In the genomic region with DNA sequence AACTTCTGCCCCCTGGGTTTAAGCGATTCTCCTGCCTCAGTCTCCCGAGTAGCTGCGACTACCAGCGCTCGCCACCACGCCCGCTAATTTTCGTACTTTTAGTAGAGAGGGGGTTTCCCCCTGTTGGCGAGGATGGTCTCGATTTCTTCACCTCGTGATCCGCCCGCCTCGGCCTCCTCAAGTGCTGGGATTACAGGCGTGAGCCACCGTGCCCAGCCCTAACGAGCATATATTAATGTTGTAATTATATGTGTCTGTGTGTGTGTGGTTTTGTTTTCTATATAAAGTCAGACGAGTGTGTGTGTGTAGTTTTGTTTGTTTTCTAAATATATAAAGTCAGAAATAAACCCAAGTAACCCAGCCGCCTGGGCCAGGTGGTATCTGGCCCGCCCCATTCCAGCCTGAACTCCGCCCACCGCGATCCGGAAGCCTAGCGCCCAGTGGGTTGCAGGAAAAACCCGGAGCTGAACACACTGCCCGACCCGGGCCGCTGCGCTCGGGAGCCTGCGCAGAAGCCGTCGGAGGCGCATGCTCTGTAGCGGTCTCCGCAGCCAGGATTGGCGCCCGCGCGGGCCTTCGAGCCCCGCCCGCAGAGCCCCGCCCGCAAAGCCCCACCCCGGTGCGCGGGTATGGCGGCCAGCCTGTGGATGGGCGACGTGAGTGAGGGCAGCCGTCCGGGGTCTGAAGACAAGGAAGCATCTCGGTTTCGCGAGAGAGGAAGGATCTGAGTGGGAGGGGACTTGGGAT, we compare ENCODE assay signal across 1 cellular context.
TF ChIP-seq lines count a peak whose summit lies in the region.

A gene (plus strand): TSS at position 604 of the 747 bp plus-strand sequence. CDS start 26 bp downstream, at position 630.

TF ChIP-seq in HepG2, 621 proteins besides CTCF, POLR2A, EP300 and RAD21 (continued from another document and continues in another):
- TF ChIP-seq, protein P1, sequence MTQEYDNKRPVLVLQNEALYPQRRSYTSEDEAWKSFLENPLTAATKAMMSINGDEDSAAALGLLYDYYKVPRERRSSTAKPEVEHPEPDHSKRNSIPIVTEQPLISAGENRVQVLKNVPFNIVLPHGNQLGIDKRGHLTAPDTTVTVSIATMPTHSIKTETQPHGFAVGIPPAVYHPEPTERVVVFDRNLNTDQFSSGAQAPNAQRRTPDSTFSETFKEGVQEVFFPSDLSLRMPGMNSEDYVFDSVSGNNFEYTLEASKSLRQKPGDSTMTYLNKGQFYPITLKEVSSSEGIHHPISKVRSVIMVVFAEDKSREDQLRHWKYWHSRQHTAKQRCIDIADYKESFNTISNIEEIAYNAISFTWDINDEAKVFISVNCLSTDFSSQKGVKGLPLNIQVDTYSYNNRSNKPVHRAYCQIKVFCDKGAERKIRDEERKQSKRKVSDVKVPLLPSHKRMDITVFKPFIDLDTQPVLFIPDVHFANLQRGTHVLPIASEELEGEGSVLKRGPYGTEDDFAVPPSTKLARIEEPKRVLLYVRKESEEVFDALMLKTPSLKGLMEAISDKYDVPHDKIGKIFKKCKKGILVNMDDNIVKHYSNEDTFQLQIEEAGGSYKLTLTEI (CRISPR knock-in tag; conservative IDR thresholded peaks at IDR 0.05) = no peak
- no peak for TF ChIP-seq TEAD2 (CRISPR knock-in tag; IDR thresholded peaks at IDR 0.05)
- TF ChIP-seq ZKSCAN8 (CRISPR knock-in tag; IDR thresholded peaks at IDR 0.05; ENCODE audit: borderline replicate concordance) = peak; percentile 30; the same call in 1 of the 2 replicates
- 0 out of 2 replicates have a peak, but pooled peaks have one; percentile 25 for TF ChIP-seq NCOR1 (IDR thresholded peaks at IDR 0.05; ENCODE audit: borderline replicate concordance, low read length)
- TF ChIP-seq ZNF510 (CRISPR knock-in tag; IDR thresholded peaks at IDR 0.05; ENCODE audit: low read depth) = no peak
- no peak for TF ChIP-seq ZFP36L2 (CRISPR knock-in tag; IDR thresholded peaks at IDR 0.05)
- no peak for TF ChIP-seq U2AF2 (IDR thresholded peaks at IDR 0.05; ENCODE audit: low read depth, low read length)
- TF ChIP-seq PCBP2 (optimal IDR thresholded peaks at IDR 0.05; ENCODE audit: low read depth, low read length, poor library complexity, severe bottlenecking) = no peak
- TF ChIP-seq SAP130 (CRISPR knock-in tag; IDR thresholded peaks at IDR 0.05; ENCODE audit: low read depth) = peak; percentile 79
- no peak for TF ChIP-seq ZNF839 (CRISPR knock-in tag; IDR thresholded peaks at IDR 0.05; ENCODE audit: borderline replicate concordance)
- peak; percentile 62; the same call in 1 of the 2 replicates for TF ChIP-seq ZNF431 (CRISPR knock-in tag; IDR thresholded peaks at IDR 0.05; ENCODE audit: borderline replicate concordance, low read depth)
- TF ChIP-seq, protein P2, sequence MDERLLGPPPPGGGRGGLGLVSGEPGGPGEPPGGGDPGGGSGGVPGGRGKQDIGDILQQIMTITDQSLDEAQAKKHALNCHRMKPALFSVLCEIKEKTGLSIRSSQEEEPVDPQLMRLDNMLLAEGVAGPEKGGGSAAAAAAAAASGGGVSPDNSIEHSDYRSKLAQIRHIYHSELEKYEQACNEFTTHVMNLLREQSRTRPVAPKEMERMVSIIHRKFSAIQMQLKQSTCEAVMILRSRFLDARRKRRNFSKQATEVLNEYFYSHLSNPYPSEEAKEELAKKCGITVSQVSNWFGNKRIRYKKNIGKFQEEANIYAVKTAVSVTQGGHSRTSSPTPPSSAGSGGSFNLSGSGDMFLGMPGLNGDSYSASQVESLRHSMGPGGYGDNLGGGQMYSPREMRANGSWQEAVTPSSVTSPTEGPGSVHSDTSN (CRISPR knock-in tag; IDR thresholded peaks at IDR 0.05) = no peak
- no peak for TF ChIP-seq ONECUT2 (CRISPR knock-in tag; IDR thresholded peaks at IDR 0.05)
- no peak for TF ChIP-seq PTBP1 (IDR thresholded peaks at IDR 0.05; ENCODE audit: low read depth, low read length, poor library complexity, severe bottlenecking)
- no peak for TF ChIP-seq RARG (CRISPR knock-in tag; IDR thresholded peaks at IDR 0.05; ENCODE audit: low read depth)
- no peak for TF ChIP-seq NR2F6 (IDR thresholded peaks at IDR 0.05)
- TF ChIP-seq NR2F6 (CRISPR knock-in tag; IDR thresholded peaks at IDR 0.05) = peak; percentile 42; the same call in 1 of the 2 replicates
- TF ChIP-seq, protein P3, sequence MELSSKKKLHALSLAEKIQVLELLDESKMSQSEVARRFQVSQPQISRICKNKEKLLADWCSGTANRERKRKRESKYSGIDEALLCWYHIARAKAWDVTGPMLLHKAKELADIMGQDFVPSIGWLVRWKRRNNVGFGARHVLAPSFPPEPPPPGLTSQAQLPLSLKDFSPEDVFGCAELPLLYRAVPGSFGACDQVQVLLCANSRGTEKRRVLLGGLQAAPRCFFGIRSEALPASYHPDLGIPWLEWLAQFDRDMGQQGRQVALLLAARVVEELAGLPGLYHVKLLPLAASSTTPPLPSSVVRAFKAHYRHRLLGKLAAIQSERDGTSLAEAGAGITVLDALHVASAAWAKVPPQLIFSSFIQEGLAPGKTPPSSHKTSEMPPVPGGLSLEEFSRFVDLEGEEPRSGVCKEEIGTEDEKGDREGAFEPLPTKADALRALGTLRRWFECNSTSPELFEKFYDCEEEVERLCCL (CRISPR knock-in tag; IDR thresholded peaks at IDR 0.05; ENCODE audit: borderline replicate concordance) = no peak
- TF ChIP-seq, protein P4, sequence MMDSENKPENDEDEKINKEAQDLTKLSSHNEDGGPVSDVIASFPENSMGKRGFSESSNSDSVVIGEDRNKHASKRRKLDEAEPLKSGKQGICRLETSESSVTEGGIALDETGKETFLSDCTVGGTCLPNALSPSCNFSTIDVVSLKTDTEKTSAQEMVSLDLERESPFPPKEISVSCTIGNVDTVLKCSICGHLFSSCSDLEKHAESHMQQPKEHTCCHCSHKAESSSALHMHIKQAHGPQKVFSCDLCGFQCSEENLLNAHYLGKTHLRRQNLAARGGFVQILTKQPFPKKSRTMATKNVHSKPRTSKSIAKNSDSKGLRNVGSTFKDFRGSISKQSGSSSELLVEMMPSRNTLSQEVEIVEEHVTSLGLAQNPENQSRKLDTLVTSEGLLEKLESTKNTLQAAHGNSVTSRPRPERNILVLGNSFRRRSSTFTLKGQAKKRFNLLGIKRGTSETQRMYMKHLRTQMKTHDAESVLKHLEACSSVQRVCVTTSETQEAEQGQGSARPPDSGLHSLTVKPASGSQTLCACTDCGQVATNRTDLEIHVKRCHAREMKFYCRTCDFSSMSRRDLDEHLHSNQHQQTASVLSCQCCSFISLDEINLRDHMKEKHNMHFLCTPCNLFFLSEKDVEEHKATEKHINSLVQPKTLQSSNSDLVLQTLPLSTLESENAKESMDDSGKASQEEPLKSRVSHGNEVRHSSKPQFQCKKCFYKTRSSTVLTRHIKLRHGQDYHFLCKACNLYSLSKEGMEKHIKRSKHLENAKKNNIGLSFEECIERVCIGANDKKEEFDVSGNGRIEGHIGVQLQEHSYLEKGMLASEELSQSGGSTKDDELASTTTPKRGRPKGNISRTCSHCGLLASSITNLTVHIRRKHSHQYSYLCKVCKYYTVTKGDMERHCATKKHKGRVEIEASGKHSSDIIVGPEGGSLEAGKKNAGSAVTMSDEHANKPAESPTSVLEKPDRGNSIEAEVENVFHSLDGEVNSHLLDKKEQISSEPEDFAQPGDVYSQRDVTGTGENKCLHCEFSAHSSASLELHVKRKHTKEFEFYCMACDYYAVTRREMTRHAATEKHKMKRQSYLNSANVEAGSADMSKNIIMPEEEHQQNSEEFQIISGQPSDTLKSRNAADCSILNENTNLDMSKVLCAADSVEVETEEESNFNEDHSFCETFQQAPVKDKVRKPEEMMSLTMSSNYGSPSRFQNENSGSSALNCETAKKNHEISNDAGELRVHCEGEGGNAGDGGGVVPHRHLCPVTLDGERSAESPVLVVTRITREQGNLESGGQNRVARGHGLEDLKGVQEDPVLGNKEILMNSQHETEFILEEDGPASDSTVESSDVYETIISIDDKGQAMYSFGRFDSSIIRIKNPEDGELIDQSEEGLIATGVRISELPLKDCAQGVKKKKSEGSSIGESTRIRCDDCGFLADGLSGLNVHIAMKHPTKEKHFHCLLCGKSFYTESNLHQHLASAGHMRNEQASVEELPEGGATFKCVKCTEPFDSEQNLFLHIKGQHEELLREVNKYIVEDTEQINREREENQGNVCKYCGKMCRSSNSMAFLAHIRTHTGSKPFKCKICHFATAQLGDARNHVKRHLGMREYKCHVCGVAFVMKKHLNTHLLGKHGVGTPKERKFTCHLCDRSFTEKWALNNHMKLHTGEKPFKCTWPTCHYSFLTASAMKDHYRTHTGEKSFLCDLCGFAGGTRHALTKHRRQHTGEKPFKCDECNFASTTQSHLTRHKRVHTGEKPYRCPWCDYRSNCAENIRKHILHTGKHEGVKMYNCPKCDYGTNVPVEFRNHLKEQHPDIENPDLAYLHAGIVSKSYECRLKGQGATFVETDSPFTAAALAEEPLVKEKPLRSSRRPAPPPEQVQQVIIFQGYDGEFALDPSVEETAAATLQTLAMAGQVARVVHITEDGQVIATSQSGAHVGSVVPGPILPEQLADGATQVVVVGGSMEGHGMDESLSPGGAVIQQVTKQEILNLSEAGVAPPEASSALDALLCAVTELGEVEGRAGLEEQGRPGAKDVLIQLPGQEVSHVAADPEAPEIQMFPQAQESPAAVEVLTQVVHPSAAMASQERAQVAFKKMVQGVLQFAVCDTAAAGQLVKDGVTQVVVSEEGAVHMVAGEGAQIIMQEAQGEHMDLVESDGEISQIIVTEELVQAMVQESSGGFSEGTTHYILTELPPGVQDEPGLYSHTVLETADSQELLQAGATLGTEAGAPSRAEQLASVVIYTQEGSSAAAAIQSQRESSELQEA (CRISPR knock-in tag; IDR thresholded peaks at IDR 0.05; ENCODE audit: not compliant biosample characterization) = no peak
- TF ChIP-seq, protein P5, sequence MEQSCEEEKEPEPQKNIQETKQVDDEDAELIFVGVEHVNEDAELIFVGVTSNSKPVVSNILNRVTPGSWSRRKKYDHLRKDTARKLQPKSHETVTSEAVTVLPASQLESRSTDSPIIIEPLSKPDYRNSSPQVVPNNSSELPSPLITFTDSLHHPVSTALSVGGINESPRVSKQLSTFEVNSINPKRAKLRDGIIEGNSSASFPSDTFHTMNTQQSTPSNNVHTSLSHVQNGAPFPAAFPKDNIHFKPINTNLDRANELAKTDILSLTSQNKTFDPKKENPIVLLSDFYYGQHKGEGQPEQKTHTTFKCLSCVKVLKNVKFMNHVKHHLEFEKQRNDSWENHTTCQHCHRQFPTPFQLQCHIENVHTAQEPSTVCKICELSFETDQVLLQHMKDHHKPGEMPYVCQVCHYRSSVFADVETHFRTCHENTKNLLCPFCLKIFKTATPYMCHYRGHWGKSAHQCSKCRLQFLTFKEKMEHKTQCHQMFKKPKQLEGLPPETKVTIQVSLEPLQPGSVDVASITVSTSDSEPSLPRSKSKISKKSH (CRISPR knock-in tag; IDR thresholded peaks at IDR 0.05; ENCODE audit: borderline replicate concordance) = no peak
- TF ChIP-seq ISX (CRISPR knock-in tag; conservative IDR thresholded peaks at IDR 0.05) = no peak
- TF ChIP-seq POGZ (CRISPR knock-in tag; IDR thresholded peaks at IDR 0.05) = peak; percentile 90
- TF ChIP-seq REPIN1 (CRISPR knock-in tag; IDR thresholded peaks at IDR 0.05; ENCODE audit: borderline replicate concordance, low read depth) = peak; percentile 84; the same call in 1 of the 2 replicates
- TF ChIP-seq, protein P6, sequence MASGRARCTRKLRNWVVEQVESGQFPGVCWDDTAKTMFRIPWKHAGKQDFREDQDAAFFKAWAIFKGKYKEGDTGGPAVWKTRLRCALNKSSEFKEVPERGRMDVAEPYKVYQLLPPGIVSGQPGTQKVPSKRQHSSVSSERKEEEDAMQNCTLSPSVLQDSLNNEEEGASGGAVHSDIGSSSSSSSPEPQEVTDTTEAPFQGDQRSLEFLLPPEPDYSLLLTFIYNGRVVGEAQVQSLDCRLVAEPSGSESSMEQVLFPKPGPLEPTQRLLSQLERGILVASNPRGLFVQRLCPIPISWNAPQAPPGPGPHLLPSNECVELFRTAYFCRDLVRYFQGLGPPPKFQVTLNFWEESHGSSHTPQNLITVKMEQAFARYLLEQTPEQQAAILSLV (CRISPR knock-in tag; IDR thresholded peaks at IDR 0.05; ENCODE audit: borderline replicate concordance) = no peak
- no peak for TF ChIP-seq KAT2B (IDR thresholded peaks at IDR 0.05; ENCODE audit: borderline replicate concordance, low read depth, low read length)
- TF ChIP-seq CAMTA2 (CRISPR knock-in tag; IDR thresholded peaks at IDR 0.05; ENCODE audit: borderline replicate concordance) = peak; percentile 67; the same call in 1 of the 2 replicates
- TF ChIP-seq, protein P7, sequence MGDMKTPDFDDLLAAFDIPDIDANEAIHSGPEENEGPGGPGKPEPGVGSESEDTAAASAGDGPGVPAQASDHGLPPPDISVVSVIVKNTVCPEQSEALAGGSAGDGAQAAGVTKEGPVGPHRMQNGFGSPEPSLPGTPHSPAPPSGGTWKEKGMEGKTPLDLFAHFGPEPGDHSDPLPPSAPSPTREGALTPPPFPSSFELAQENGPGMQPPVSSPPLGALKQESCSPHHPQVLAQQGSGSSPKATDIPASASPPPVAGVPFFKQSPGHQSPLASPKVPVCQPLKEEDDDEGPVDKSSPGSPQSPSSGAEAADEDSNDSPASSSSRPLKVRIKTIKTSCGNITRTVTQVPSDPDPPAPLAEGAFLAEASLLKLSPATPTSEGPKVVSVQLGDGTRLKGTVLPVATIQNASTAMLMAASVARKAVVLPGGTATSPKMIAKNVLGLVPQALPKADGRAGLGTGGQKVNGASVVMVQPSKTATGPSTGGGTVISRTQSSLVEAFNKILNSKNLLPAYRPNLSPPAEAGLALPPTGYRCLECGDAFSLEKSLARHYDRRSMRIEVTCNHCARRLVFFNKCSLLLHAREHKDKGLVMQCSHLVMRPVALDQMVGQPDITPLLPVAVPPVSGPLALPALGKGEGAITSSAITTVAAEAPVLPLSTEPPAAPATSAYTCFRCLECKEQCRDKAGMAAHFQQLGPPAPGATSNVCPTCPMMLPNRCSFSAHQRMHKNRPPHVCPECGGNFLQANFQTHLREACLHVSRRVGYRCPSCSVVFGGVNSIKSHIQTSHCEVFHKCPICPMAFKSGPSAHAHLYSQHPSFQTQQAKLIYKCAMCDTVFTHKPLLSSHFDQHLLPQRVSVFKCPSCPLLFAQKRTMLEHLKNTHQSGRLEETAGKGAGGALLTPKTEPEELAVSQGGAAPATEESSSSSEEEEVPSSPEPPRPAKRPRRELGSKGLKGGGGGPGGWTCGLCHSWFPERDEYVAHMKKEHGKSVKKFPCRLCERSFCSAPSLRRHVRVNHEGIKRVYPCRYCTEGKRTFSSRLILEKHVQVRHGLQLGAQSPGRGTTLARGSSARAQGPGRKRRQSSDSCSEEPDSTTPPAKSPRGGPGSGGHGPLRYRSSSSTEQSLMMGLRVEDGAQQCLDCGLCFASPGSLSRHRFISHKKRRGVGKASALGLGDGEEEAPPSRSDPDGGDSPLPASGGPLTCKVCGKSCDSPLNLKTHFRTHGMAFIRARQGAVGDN (CRISPR knock-in tag; IDR thresholded peaks at IDR 0.05) = peak; percentile 93
- 0 out of 2 replicates have a peak, but pooled peaks have one; percentile 75 for TF ChIP-seq ZSCAN30 (CRISPR knock-in tag; IDR thresholded peaks at IDR 0.05)
